ENCODE assay signal across 12 cellular contexts in the genomic region with DNA sequence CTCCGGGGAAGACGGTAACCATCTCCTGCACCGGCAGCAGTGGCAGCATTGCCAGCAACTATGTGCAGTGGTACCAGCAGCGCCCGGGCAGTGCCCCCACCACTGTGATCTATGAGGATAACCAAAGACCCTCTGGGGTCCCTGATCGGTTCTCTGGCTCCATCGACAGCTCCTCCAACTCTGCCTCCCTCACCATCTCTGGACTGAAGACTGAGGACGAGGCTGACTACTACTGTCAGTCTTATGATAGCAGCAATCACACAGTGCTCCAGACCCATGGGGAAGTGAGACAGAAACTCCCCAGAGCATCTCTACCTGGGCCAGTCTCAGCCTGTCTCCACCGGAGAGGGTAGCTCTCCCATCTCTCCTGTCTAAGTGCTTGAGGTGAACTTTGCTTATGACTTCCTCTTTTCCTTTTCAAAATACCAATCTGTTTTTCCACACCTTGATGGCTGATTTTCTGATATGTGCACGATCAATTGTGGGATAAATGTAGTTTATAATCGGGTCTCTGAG. TPM values are rescaled to one million over a fixed set of nuclear protein-coding genes. Genes with fewer than 3 reads are reported as not detected.
DNase-seq lines count a peak whose midpoint lies in the region; ATAC-seq and TF ChIP-seq lines count a peak whose summit lies in the region.
"Had no signal": no experiment of that assay in that cellular context is flagged by ENCODE, and none has a peak within 500 bp of the region (broad histone marks: within the 10 kb centered on the region; RNA-seq: fewer than 3 reads in every experiment).

No MANE protein-coding gene starts in this region.

- no peak for TF ChIP-seq EP300 in transverse colon (IDR thresholded peaks at IDR 0.05; ENCODE audit: low read depth)

- no peak for ATAC-seq in activated CD8-positive, alpha-beta memory T cell treated with anti-CD3 and anti-CD28 coated beads, Interleukin-2, amount 10 ng/mL, durations not matched to agents 7 days and 5 days
- ATAC-seq in HG02623 (IDR thresholded peaks at IDR 0.05; ENCODE audit: unreplicated experiment) = peak; percentile 52
- peak; percentile 58 for ATAC-seq in HG03460 (IDR thresholded peaks at IDR 0.05; ENCODE audit: unreplicated experiment)

- H3K27ac ChIP-seq in transverse colon = peak overlapping the region in 1 of 4 donors; percentile 60
- H3K27ac ChIP-seq: 22Rv1, skin epidermis had no signal

- no peak overlapping the region for H3K4me3 Mint-ChIP-seq in activated CD8-positive, alpha-beta memory T cell treated with anti-CD3 and anti-CD28 coated beads, Interleukin-2, amount 10 ng/mL, durations not matched to agents 7 days and 5 days

- intact Hi-C loops in transverse colon (cut with DNase I; ENCODE audit: low total_unique reads) = no loop called here

- peak overlapping the region; percentile 6 for H3K27ac Mint-ChIP-seq in activated CD8-positive, alpha-beta memory T cell treated with anti-CD3 and anti-CD28 coated beads, Interleukin-2, amount 10 ng/mL, durations not matched to agents 7 days and 5 days

- peaks cover 24% of the 10 kb centered on the region for H3K27me3 Mint-ChIP-seq in activated CD8-positive, alpha-beta memory T cell treated with anti-CD3 and anti-CD28 coated beads, Interleukin-2, amount 10 ng/mL, durations not matched to agents 7 days and 5 days

- 84% methylated on average over 11 of the region's 11 CpGs; no CpG with 5 or more reads in 1 of the 2 donors for WGBS in transverse colon (ENCODE audit: low coverage in 1 of 2), 2 donors

- TF ChIP-seq POLR2A in transverse colon (IDR thresholded peaks at IDR 0.05) = no peak

- H3K27me3 ChIP-seq in transverse colon = peaks cover 6% of the 10 kb centered on the region

- in situ Hi-C loops in transverse colon (cut with MboI; ENCODE audit: low pct_ligation_motif_present in 1 of 4, low pct_unique_long_range_greater_than_20kb in 1 of 4, low sequenced_read_pairs in 3 of 4) = no loop called here

- no peak for DNase-seq in activated CD8-positive, alpha-beta memory T cell treated with anti-CD3 and anti-CD28 coated beads, Interleukin-2, amount 10 ng/mL, durations not matched to agents 7 days and 5 days
- DNase-seq in activated CD8-positive, alpha-beta memory T cell treated with anti-CD3 and anti-CD28 coated beads, Interleukin-2, amount 50 U/mL, for 4 hours = no peak
- peak; percentile 21 for DNase-seq in transverse colon
- DNase-seq in mucosa of gallbladder (ENCODE audit: low spot score) = no peak
- DNase-seq in SKM-1 treated with dmso at 0.1 percent for 144 hours (lab: John Stamatoyannopoulos, UW; ENCODE audit: unreplicated experiment) = no peak
- no peak for DNase-seq in amygdala (lab: John Stamatoyannopoulos, UW)
- DNase-seq: NCI-H446 treated with DMSO at 0.1 percent for 48 hours had no signal

- H3K9me3 ChIP-seq in transverse colon = no peaks in the 10 kb centered on the region

- peaks cover 17% of the 10 kb centered on the region for H3K4me1 Mint-ChIP-seq in activated CD8-positive, alpha-beta memory T cell treated with anti-CD3 and anti-CD28 coated beads, Interleukin-2, amount 10 ng/mL, durations not matched to agents 7 days and 5 days

- no peaks in the 10 kb centered on the region for H3K4me1 ChIP-seq in transverse colon

- no peak overlapping the region for H3K4me3 ChIP-seq in transverse colon
- H3K4me3 ChIP-seq: skin epidermis had no signal

- H3K36me3 Mint-ChIP-seq in activated CD8-positive, alpha-beta memory T cell treated with anti-CD3 and anti-CD28 coated beads, Interleukin-2, amount 10 ng/mL, durations not matched to agents 7 days and 5 days = no peaks in the 10 kb centered on the region

- no peaks in the 10 kb centered on the region for H3K9me3 Mint-ChIP-seq in activated CD8-positive, alpha-beta memory T cell treated with anti-CD3 and anti-CD28 coated beads, Interleukin-2, amount 10 ng/mL, durations not matched to agents 7 days and 5 days (ENCODE audit: low read depth)

- CTCF ChIA-PET in activated CD8-positive, alpha-beta memory T cell treated with anti-CD3 and anti-CD28 coated beads, Interleukin-2, amount 10 ng/mL, durations not matched to agents 7 days and 5 days (lab: Charles Lee) = interaction anchor here (0.6 to 3.9 kb wide), 20 partner anchors 9 to 151 kb away, joined by 3 to 32 read pairs (median 5); no protein-coding TSS in a partner anchor

- no peak for TF ChIP-seq CTCF in transverse colon (IDR thresholded peaks at IDR 0.05)

- H3K36me3 ChIP-seq in transverse colon = no peaks in the 10 kb centered on the region

RNA-seq across cellular contexts. Expression of gene VPREB1, which starts 48.5 kb away (rescaled TPM):
- total RNA-seq in activated CD8-positive, alpha-beta memory T cell treated with anti-CD3 and anti-CD28 coated beads, Interleukin-2, amount 10 ng/mL, durations not matched to agents 7 days and 5 days = not detected
- total RNA-seq in transverse colon = not detected
- not detected for total RNA-seq in mucosa of gallbladder
- total RNA-seq: Daoy had no signal
